Comparison of ENCODE assay signal across 8 cellular contexts in genomic region chr6:47310131-47310480, GRCh38. TPM values are rescaled to one million over a fixed set of nuclear protein-coding genes. Genes with fewer than 3 reads are reported as not detected.
DNase-seq lines count a peak whose midpoint lies in the region; ATAC-seq and TF ChIP-seq lines count a peak whose summit lies in the region.

No MANE protein-coding gene starts in this region.

- TF ChIP-seq CTCF in Calu3 (IDR thresholded peaks at IDR 0.05; ENCODE audit: unreplicated experiment), result no peak

- peak overlapping the region; percentile 75 for H3K27ac Mint-ChIP-seq in Calu3 (ENCODE audit: unreplicated experiment)
- no peak overlapping the region for H3K27ac Mint-ChIP-seq in activated T-helper 2 cell treated with anti-CD3 and anti-CD28 coated beads, Interferon-gamma antibody, Interleukin-2, Interleukin-4, amounts not matched to agents 10 μg/mL and 5 μg/mL and 100 μg/mL, durations not matched to agents 14 hours and 24 hours and 36 hours
- H3K27ac Mint-ChIP-seq in naive B cell, result peak overlapping the region in 2 of 6 donors; percentile 49 to 58

- H3K36me3 Mint-ChIP-seq in Calu3 (ENCODE audit: insufficient read depth, unreplicated experiment) (peaks cover 49% of the 10 kb centered on the region), naive B cell (no peaks in the 10 kb centered on the region)
- H3K36me3 Mint-ChIP-seq in activated T-helper 2 cell treated with anti-CD3 and anti-CD28 coated beads, Interferon-gamma antibody, Interleukin-2, Interleukin-4, amounts not matched to agents 10 μg/mL and 5 μg/mL and 100 μg/mL, durations not matched to agents 14 hours and 24 hours and 36 hours (ENCODE audit: low read depth), result no peaks in the 10 kb centered on the region

- peak overlapping the region; percentile 98 for H3K4me3 Mint-ChIP-seq in Calu3 (ENCODE audit: low read depth, unreplicated experiment)
- peak overlapping the region; percentile 62 for H3K4me3 Mint-ChIP-seq in activated T-helper 2 cell treated with anti-CD3 and anti-CD28 coated beads, Interferon-gamma antibody, Interleukin-2, Interleukin-4, amounts not matched to agents 10 μg/mL and 5 μg/mL and 100 μg/mL, durations not matched to agents 14 hours and 24 hours and 36 hours (ENCODE audit: low read depth)
- peak overlapping the region; percentile 81 to 91 (median 86) for H3K4me3 Mint-ChIP-seq in naive B cell

- H3K9me3 Mint-ChIP-seq in Calu3 (ENCODE audit: low read depth, unreplicated experiment) (no peaks in the 10 kb centered on the region), naive B cell (no peaks in the 10 kb centered on the region)
- no peaks in the 10 kb centered on the region for H3K9me3 Mint-ChIP-seq in activated T-helper 2 cell treated with anti-CD3 and anti-CD28 coated beads, Interferon-gamma antibody, Interleukin-2, Interleukin-4, amounts not matched to agents 10 μg/mL and 5 μg/mL and 100 μg/mL, durations not matched to agents 14 hours and 24 hours and 36 hours

- peaks cover 32% of the 10 kb centered on the region for H3K4me1 Mint-ChIP-seq in Calu3 (ENCODE audit: low read depth, unreplicated experiment)
- H3K4me1 Mint-ChIP-seq in activated T-helper 2 cell treated with anti-CD3 and anti-CD28 coated beads, Interferon-gamma antibody, Interleukin-2, Interleukin-4, amounts not matched to agents 10 μg/mL and 5 μg/mL and 100 μg/mL, durations not matched to agents 14 hours and 24 hours and 36 hours (ENCODE audit: low read depth), result peaks cover 10% of the 10 kb centered on the region
- H3K4me1 Mint-ChIP-seq in naive B cell, result peaks cover 9 to 15% (median 14%) of the 10 kb centered on the region in 3 donors

- CTCF ChIA-PET in Calu3 (lab: Charles Lee), result interaction anchor here (1.8 kb wide), 1 partner anchor 217 kb away, joined by 4 read pairs; no protein-coding TSS in a partner anchor

- ATAC-seq in HG02973 (IDR thresholded peaks at IDR 0.05; ENCODE audit: unreplicated experiment), result peak; percentile 19
- no peak for ATAC-seq in naive B cell (ENCODE audit: low read depth in 2 of 2)
- no peak for ATAC-seq in GM19023 (IDR thresholded peaks at IDR 0.05; ENCODE audit: unreplicated experiment)

- intact Hi-C loops in Calu3 (cut with micrococcal nuclease; ENCODE audit: unreplicated experiment), result loop anchor here (1.0 to 5.0 kb wide), 3 partner anchors 95 to 463 kb away; no protein-coding TSS in a partner anchor
- intact Hi-C loops in activated T-helper 2 cell treated with anti-CD3 and anti-CD28 coated beads, Interferon-gamma antibody, Interleukin-2, Interleukin-4, amounts not matched to agents 10 μg/mL and 5 μg/mL and 100 μg/mL, durations not matched to agents 14 hours and 24 hours and 36 hours (cut with micrococcal nuclease), result loop anchor here (1.0 to 2.0 kb wide), 2 partner anchors 213 to 461 kb away; no protein-coding TSS in a partner anchor

- BruUV-seq in Calu3 (replicated peaks; lab: Mats Ljungman, UMichigan), result no TSS peak

- H3K27me3 Mint-ChIP-seq in Calu3 (ENCODE audit: unreplicated experiment), result no peaks in the 10 kb centered on the region
- peaks cover 62% of the 10 kb centered on the region for H3K27me3 Mint-ChIP-seq in activated T-helper 2 cell treated with anti-CD3 and anti-CD28 coated beads, Interferon-gamma antibody, Interleukin-2, Interleukin-4, amounts not matched to agents 10 μg/mL and 5 μg/mL and 100 μg/mL, durations not matched to agents 14 hours and 24 hours and 36 hours (ENCODE audit: low read depth)
- peaks cover 27 to 42% (median 32%) of the 10 kb centered on the region in 3 donors for H3K27me3 Mint-ChIP-seq in naive B cell

- DNase-seq in Calu3, result no peak
- DNase-seq in activated T-helper 2 cell treated with anti-CD3 and anti-CD28 coated beads, Interferon-gamma antibody, Interleukin-2, Interleukin-4, amounts not matched to agents 10 μg/mL and 5 μg/mL and 100 μg/mL, durations not matched to agents 14 hours and 24 hours and 36 hours (ENCODE audit: low spot score), result no peak
- no peak for DNase-seq in naive B cell
- no peak for DNase-seq in activated CD4-positive, CD25-positive, alpha-beta regulatory T cell (lab: John Stamatoyannopoulos, UW)
- no peak for DNase-seq in NCI-H2196 treated with DMSO at 0.1 percent for 48 hours (lab: John Stamatoyannopoulos, UW; ENCODE audit: unreplicated experiment)
- DNase-seq in iPS-NIHi7 (ENCODE audit: extremely low spot score), result no peak

RNA-seq across cellular contexts. Expression of gene TNFRSF21, which starts 0.4 kb away (rescaled TPM):
- 255 and 282 TPM in 2 replicates for total RNA-seq in Calu3 (2022)
- total RNA-seq in activated T-helper 2 cell treated with anti-CD3 and anti-CD28 coated beads, Interferon-gamma antibody, Interleukin-2, Interleukin-4, amounts not matched to agents 10 μg/mL and 5 μg/mL and 100 μg/mL, durations not matched to agents 14 hours and 24 hours and 36 hours, result 2.7 and 2.8 TPM in 2 replicates
- 1 to 10 TPM in 4 of 6 donors, under 1 TPM in 2; 0.21 to 1.7 (median 1.2) TPM for polyA plus RNA-seq in naive B cell (ENCODE audit: low read depth in 6 of 6)

Comparison
In these comparisons a context has a peak if more than half of its experiments do, and no peak if none do; other contexts are left out.
1. RNA of gene TNFRSF21, which starts 0.4 kb away (total RNA-seq): 255 to 282 TPM in Calu3; 2.7 to 2.8 TPM in activated T-helper 2 cell treated with anti-CD3 and anti-CD28 coated beads, Interferon-gamma antibody, Interleukin-2, Interleukin-4, amounts not matched to agents 10 μg/mL and 5 μg/mL and 100 μg/mL, durations not matched to agents 14 hours and 24 hours and 36 hours; every median in the first group is over 10 times any median in the second.
2. Peak in every context shown above with its lines, with median percentiles within 50 percentile points of each other: H3K4me3 Mint-ChIP-seq.